In the genomic region with DNA sequence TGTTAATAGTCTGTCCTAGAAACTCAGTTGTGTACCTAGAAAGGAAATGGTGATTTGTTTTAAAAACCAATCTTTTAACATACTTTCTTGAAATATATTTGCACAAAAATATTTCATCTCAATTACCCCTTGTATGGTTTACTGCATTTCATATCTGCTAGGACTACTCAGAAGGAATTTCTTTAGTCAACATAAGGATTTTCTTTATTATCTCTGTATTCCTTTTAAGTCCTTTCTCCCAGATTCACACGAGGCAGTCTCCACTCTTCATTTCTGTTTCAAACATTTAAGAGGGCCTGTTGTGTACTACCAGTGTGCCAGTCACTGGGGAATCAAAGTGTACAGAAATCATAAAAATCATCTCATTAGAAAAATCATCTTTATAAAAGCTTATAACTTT, we compare ENCODE assay signal across 27 cellular contexts. TPM values are rescaled to one million over a fixed set of nuclear protein-coding genes. Genes with fewer than 3 reads are reported as not detected.
DNase-seq lines count a peak whose midpoint lies in the region; ATAC-seq and TF ChIP-seq lines count a peak whose summit lies in the region.
"Had no signal": no experiment of that assay in that cellular context is flagged by ENCODE, and none has a peak within 500 bp of the region (broad histone marks: within the 10 kb centered on the region; RNA-seq: fewer than 3 reads in every experiment).

No MANE protein-coding gene starts in this region.

- H3K27ac ChIP-seq in spleen: no peak overlapping the region
- H3K27ac ChIP-seq: gastroesophageal sphincter, lower lobe of right lung, pancreas, thoracic aorta had no signal

- H3K4me3 ChIP-seq in fibroblast of villous mesenchyme (ENCODE audit: low read depth, low read length) (no peak overlapping the region), spleen (no peak overlapping the region)
- H3K4me3 ChIP-seq: gastroesophageal sphincter, HAP-1, lower lobe of right lung, mucosa of descending colon, pancreas, thoracic aorta had no signal

- CTCF ChIA-PET in activated naive CD4-positive, alpha-beta T cell treated with anti-CD3 and anti-CD28 coated beads, Interleukin-2, amount 10 ng/mL, durations not matched to agents 7 days and 5 days (lab: Charles Lee): no interaction called here

- H3K4me1 ChIP-seq in spleen: peaks cover 5 to 71% (median 24%) of the 10 kb centered on the region in 6 donors
- H3K4me1 ChIP-seq: pancreas had no signal

- H3K4me1 Mint-ChIP-seq in activated naive CD4-positive, alpha-beta T cell treated with anti-CD3 and anti-CD28 coated beads, Interleukin-2, amount 10 ng/mL, durations not matched to agents 7 days and 5 days: peaks cover 90% of the 10 kb centered on the region
- peaks cover 51% of the 10 kb centered on the region for H3K4me1 Mint-ChIP-seq in T-helper 17 cell

- peak overlapping the region; percentile 42 for H3K27ac Mint-ChIP-seq in activated naive CD4-positive, alpha-beta T cell treated with anti-CD3 and anti-CD28 coated beads, Interleukin-2, amount 10 ng/mL, durations not matched to agents 7 days and 5 days
- H3K27ac Mint-ChIP-seq in T-helper 17 cell: peak overlapping the region; percentile 77
- H3K27ac Mint-ChIP-seq: activated B cell treated with CpG ODN at 0.5 μM for 24 hours; activated CD4-positive, alpha-beta memory T cell treated with anti-CD3 and anti-CD28 coated beads, Interleukin-2, amount 10 ng/mL, durations not matched to agents 7 days and 5 days had no signal

- H3K36me3 ChIP-seq in spleen: peaks cover 0 to 62% (median 13%) of the 10 kb centered on the region in 6 donors
- H3K36me3 ChIP-seq: HAP-1, pancreas had no signal

- intact Hi-C loops in spleen (cut with DNase I; ENCODE audit: low total_unique reads): no loop called here

- DNase-seq in activated naive CD4-positive, alpha-beta T cell treated with anti-CD3 and anti-CD28 coated beads, Interleukin-2, amount 10 ng/mL, durations not matched to agents 7 days and 5 days: no peak
- no peak for DNase-seq in activated naive CD4-positive, alpha-beta T cell treated with Interleukin-2 at 50 U/mL for 16 hours
- no peak for DNase-seq in T-helper 17 cell
- peak; percentile 60 for DNase-seq in fibroblast of villous mesenchyme (ENCODE audit: low read depth)
- no peak for DNase-seq in EL
- DNase-seq in DMS 273 (lab: John Stamatoyannopoulos, UW; ENCODE audit: unreplicated experiment): no peak
- DNase-seq in spleen: no peak
- DNase-seq: activated B cell treated with CpG ODN at 0.5 μM for 24 hours; activated CD4-positive, alpha-beta memory T cell treated with anti-CD3 and anti-CD28 coated beads, Interleukin-2, amount 10 ng/mL, durations not matched to agents 7 days and 5 days; activated effector memory CD4-positive, alpha-beta T cell treated with Interleukin-2 at 50 U/mL for 16 hours; AML-193; amygdala; CD8-positive, alpha-beta memory T cell; DMS53; hippocampal formation; lower lobe of right lung; MM.1S; mucosa of descending colon; NCI-H1417; NCI-H2029; NCI-H524; pancreas; retina; stimulated activated naive CD8-positive, alpha-beta T cell treated with anti-CD3 and anti-CD28 coated beads, Interleukin-15, Interleukin-2, amounts not matched to agents 100 U/mL and 50 U/mL, for 24 hours had no signal

- H3K27me3 ChIP-seq in spleen (replicated peaks in 1 of 7): no peaks in the 10 kb centered on the region
- H3K27me3 ChIP-seq: gastroesophageal sphincter, pancreas had no signal

- no peak for TF ChIP-seq POLR2A in spleen (IDR thresholded peaks at IDR 0.05)

- H3K27me3 Mint-ChIP-seq in activated naive CD4-positive, alpha-beta T cell treated with anti-CD3 and anti-CD28 coated beads, Interleukin-2, amount 10 ng/mL, durations not matched to agents 7 days and 5 days: no peaks in the 10 kb centered on the region
- H3K27me3 Mint-ChIP-seq in T-helper 17 cell: no peaks in the 10 kb centered on the region
- H3K27me3 Mint-ChIP-seq: activated B cell treated with CpG ODN at 0.5 μM for 24 hours; activated CD4-positive, alpha-beta memory T cell treated with anti-CD3 and anti-CD28 coated beads, Interleukin-2, amount 10 ng/mL, durations not matched to agents 7 days and 5 days; CD8-positive, alpha-beta memory T cell had no signal

- no peak overlapping the region for H3K4me3 Mint-ChIP-seq in activated naive CD4-positive, alpha-beta T cell treated with anti-CD3 and anti-CD28 coated beads, Interleukin-2, amount 10 ng/mL, durations not matched to agents 7 days and 5 days
- H3K4me3 Mint-ChIP-seq in T-helper 17 cell: peak overlapping the region; percentile 19
- H3K4me3 Mint-ChIP-seq: activated B cell treated with CpG ODN at 0.5 μM for 24 hours; activated CD4-positive, alpha-beta memory T cell treated with anti-CD3 and anti-CD28 coated beads, Interleukin-2, amount 10 ng/mL, durations not matched to agents 7 days and 5 days had no signal

- H3K9me3 ChIP-seq in T-helper 17 cell (ENCODE audit: control insufficient read depth, low read length, poor library complexity, severe bottlenecking) (no peaks in the 10 kb centered on the region), spleen (no peaks in the 10 kb centered on the region)
- H3K9me3 ChIP-seq: gastroesophageal sphincter, HAP-1, lower lobe of right lung, mucosa of descending colon, pancreas, thoracic aorta had no signal

- ATAC-seq in T-helper 17 cell: no peak
- ATAC-seq: gastroesophageal sphincter; lower lobe of right lung; mucosa of descending colon; pancreas; stimulated activated naive CD8-positive, alpha-beta T cell treated with anti-CD3 and anti-CD28 coated beads, Interleukin-15, Interleukin-2, amounts not matched to agents 100 U/mL and 50 U/mL, for 24 hours had no signal

- peaks cover 63% of the 10 kb centered on the region for H3K36me3 Mint-ChIP-seq in activated naive CD4-positive, alpha-beta T cell treated with anti-CD3 and anti-CD28 coated beads, Interleukin-2, amount 10 ng/mL, durations not matched to agents 7 days and 5 days
- H3K36me3 Mint-ChIP-seq in T-helper 17 cell (ENCODE audit: low read depth): peaks cover 7% of the 10 kb centered on the region

- no peaks in the 10 kb centered on the region for H3K9me3 Mint-ChIP-seq in activated naive CD4-positive, alpha-beta T cell treated with anti-CD3 and anti-CD28 coated beads, Interleukin-2, amount 10 ng/mL, durations not matched to agents 7 days and 5 days
- H3K9me3 Mint-ChIP-seq: activated B cell treated with CpG ODN at 0.5 μM for 24 hours; activated CD4-positive, alpha-beta memory T cell treated with anti-CD3 and anti-CD28 coated beads, Interleukin-2, amount 10 ng/mL, durations not matched to agents 7 days and 5 days; CD8-positive, alpha-beta memory T cell had no signal

- TF ChIP-seq CTCF in fibroblast of villous mesenchyme (IDR thresholded peaks at IDR 0.05; ENCODE audit: insufficient read depth, low read depth, low read length): no peak
- no peak for TF ChIP-seq CTCF in spleen (IDR thresholded peaks at IDR 0.05 in 8 of 11, conservative IDR thresholded peaks at IDR 0.05 in 3 of 11)

- 71 to 86% (median 82%) methylated on average over 1 of the region's 1 CpG for WGBS in spleen, 5 donors

RNA-seq across cellular contexts. Expression of a gene that starts 28.8 kb away (rescaled TPM):
- total RNA-seq in T-helper 17 cell: 100 to 1,000 TPM; 251 to 277 TPM
- 29.3 and 67.4 TPM in 2 replicates for total RNA-seq in fibroblast of villous mesenchyme
- total RNA-seq in spleen: 10 to 100 TPM; 52.6 to 94.4 (median 60.1) TPM
- polyA plus RNA-seq in spleen: 10 to 100 TPM; 15.9 to 20.6 (median 16.0) TPM
